ENCODE assay signal across 20 cellular contexts in the genomic region with DNA sequence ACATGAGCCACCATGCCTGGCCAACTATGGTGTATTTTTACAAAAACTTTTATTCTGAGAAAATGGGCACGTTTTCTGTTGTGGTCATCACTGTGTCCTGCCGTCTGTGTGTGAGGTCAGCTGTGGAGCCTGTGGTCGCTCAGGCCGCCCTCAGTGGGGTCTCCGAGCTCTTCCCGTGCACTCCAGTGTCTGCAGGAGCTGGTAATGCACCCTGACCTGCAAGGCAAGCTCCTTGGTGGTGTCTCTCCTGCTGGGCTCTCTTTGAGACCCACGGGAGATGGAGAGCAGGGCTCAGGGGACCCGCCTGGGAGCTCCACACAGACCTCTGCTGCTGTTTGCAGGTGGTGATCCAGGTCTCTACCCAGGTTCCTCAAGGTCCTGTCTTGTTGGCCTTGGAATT. TPM values are rescaled to one million over a fixed set of nuclear protein-coding genes. Genes with fewer than 3 reads are reported as not detected.
DNase-seq lines count a peak whose midpoint lies in the region; ATAC-seq and TF ChIP-seq lines count a peak whose summit lies in the region.
"Had no signal": no experiment of that assay in that cellular context is flagged by ENCODE, and none has a peak within 500 bp of the region (broad histone marks: within the 10 kb centered on the region; RNA-seq: fewer than 3 reads in every experiment).

No MANE protein-coding gene starts in this region.

- no peak for TF ChIP-seq RAD21 in IMR-90 (IDR thresholded peaks at IDR 0.05; ENCODE audit: low read length)

- peaks cover 12% of the 10 kb centered on the region; the same call in 1 of the 2 replicates for H3K9me1 ChIP-seq in IMR-90 (ENCODE audit: insufficient read depth, low read length)

- no peak overlapping the region for H3K23ac ChIP-seq in IMR-90 (ENCODE audit: low read depth, low read length)

- dilution Hi-C loops in IMR-90 (cut with HindIII; ENCODE audit: low sequenced_read_pairs, unreplicated experiment), result no loop called here

- H2BK15ac ChIP-seq in IMR-90 (ENCODE audit: low read depth, low read length), result no peak overlapping the region

- H3K4me3 ChIP-seq in IMR-90 (ENCODE audit: insufficient read depth, low read depth, low read length) (no peak overlapping the region), osteoblast (ENCODE audit: insufficient read depth, low read length) (no peak overlapping the region)
- H3K4me3 ChIP-seq: GM12878, HAP-1 had no signal

- no peak overlapping the region for H3K56ac ChIP-seq in IMR-90 (ENCODE audit: extremely low read depth, insufficient read depth, low read length)

- H3K27me3 Mint-ChIP-seq in nephron progenitor cell (ENCODE audit: low read depth, poor library complexity), result no peaks in the 10 kb centered on the region
- H3K27me3 Mint-ChIP-seq: B cell had no signal

- H3K14ac ChIP-seq in IMR-90 (replicated peaks; ENCODE audit: low read depth, low read length), result no peak overlapping the region

- no peak overlapping the region for H3K27ac Mint-ChIP-seq in nephron progenitor cell
- H3K27ac Mint-ChIP-seq: B cell; CD8-positive, alpha-beta T cell; HFFc6 had no signal

- H3K18ac ChIP-seq in IMR-90 (ENCODE audit: low read depth, low read length), result no peak overlapping the region

- H3K79me2 ChIP-seq in osteoblast (ENCODE audit: insufficient read depth, low read length), result peaks cover 34% of the 10 kb centered on the region

- H3K79me1 ChIP-seq in IMR-90 (ENCODE audit: low read depth in 1 of 2, low read length in 2 of 2), result peaks cover 18 to 72% of the 10 kb centered on the region in 2 experiments

- H3K27me3 ChIP-seq in IMR-90 (ENCODE audit: control insufficient read depth, insufficient read depth, low read length) (no peaks in the 10 kb centered on the region), osteoblast (ENCODE audit: insufficient read depth, low read length) (no peaks in the 10 kb centered on the region)

- peaks cover 62% of the 10 kb centered on the region for H3K4me1 Mint-ChIP-seq in nephron progenitor cell
- H3K4me1 Mint-ChIP-seq: CD14-positive monocyte had no signal

- no peak overlapping the region for H3K4me3 Mint-ChIP-seq in nephron progenitor cell
- H3K4me3 Mint-ChIP-seq: B cell; CD14-positive monocyte; CD8-positive, alpha-beta T cell; HFFc6 had no signal

- no peaks in the 10 kb centered on the region for H3K9me3 Mint-ChIP-seq in nephron progenitor cell
- H3K9me3 Mint-ChIP-seq: CD14-positive monocyte; CD8-positive, alpha-beta T cell; HFFc6 had no signal

- no peak overlapping the region for H4K5ac ChIP-seq in IMR-90 (ENCODE audit: low read depth, low read length)

- in situ Hi-C loops in IMR-90 (cut with MboI; ENCODE audit: low sequenced_read_pairs), result loop anchor here (5.0 kb wide), 1 partner anchor 125 kb away; no protein-coding TSS in a partner anchor

- WGBS in IMR-90 (ENCODE audit: extremely low coverage in 2 of 2, insufficient read length in 1 of 2), 2 experiments, result 100% methylated on average over 4 of the region's 8 CpGs; no CpG with 5 or more reads in 1 of the 2 experiments

- peak; percentile 56 for DNase-seq in activated effector memory CD4-positive, alpha-beta T cell treated with anti-CD3 and anti-CD28 coated beads, Interleukin-2, amount 50 U/mL, for 16 hours
- DNase-seq in activated effector memory CD4-positive, alpha-beta T cell treated with Interleukin-2 at 50 U/mL for 16 hours, result no peak
- peak; percentile 8 for DNase-seq in GM10248 (ENCODE audit: extremely low spot score)
- DNase-seq in IMR-90, result no peak
- DNase-seq in osteoblast (ENCODE audit: insufficient read length, low spot score, missing footprints), result peak; percentile 58
- DNase-seq in RPMI8226, result no peak
- no peak for DNase-seq in nephron progenitor cell
- DNase-seq: 8988T; Caco-2; CD8-positive, alpha-beta T cell; DND-41; GDM1; GOT3; HFFc6 had no signal

- peaks cover 4% of the 10 kb centered on the region for H3K36me3 Mint-ChIP-seq in nephron progenitor cell (ENCODE audit: low read depth)

- intact Hi-C loops in IMR-90 (cut with micrococcal nuclease), result loop anchor here (10.0 kb wide), 2 partner anchors 303 to 593 kb away; partner anchors contain the start of gene CEP72

- TF ChIP-seq CTCF in GM10248 (IDR thresholded peaks at IDR 0.05; ENCODE audit: control extremely low read depth, extremely low read depth, low read depth, missing control alignments) (no peak), IMR-90 (conservative IDR thresholded peaks at IDR 0.05; ENCODE audit: low read depth, low read length) (no peak), osteoblast (IDR thresholded peaks at IDR 0.05; ENCODE audit: extremely low read depth, low read depth, low read length) (no peak), nephron progenitor cell (IDR thresholded peaks at IDR 0.05) (no peak)

- H2AK9ac ChIP-seq in IMR-90 (replicated peaks; ENCODE audit: low read depth, low read length, poor library complexity), result peak overlapping the region; percentile 45

- ATAC-seq in IMR-90 (ENCODE audit: low read depth) (no peak), HG02938 (IDR thresholded peaks at IDR 0.05; ENCODE audit: unreplicated experiment) (no peak)
- ATAC-seq: CD8-positive, alpha-beta T cell; GM12878; HepG2 had no signal

- BruUV-seq in IMR-90 (replicated peaks; lab: Mats Ljungman, UMichigan), result no TSS peak

- H2AFZ ChIP-seq in IMR-90 (replicated peaks; ENCODE audit: low read length, poor library complexity) (no peak overlapping the region), osteoblast (ENCODE audit: low read length) (no peak overlapping the region)

- peaks cover 1% of the 10 kb centered on the region; the same call in 1 of the 2 replicates for H3K4me1 ChIP-seq in IMR-90 (ENCODE audit: control insufficient read depth, insufficient read depth, low read length)
- H3K4me1 ChIP-seq in osteoblast (ENCODE audit: insufficient read depth, low read length), result peaks cover 14% of the 10 kb centered on the region
- H3K4me1 ChIP-seq: Caco-2, HAP-1 had no signal

- no peak overlapping the region for H2BK5ac ChIP-seq in IMR-90 (ENCODE audit: low read depth, low read length, poor library complexity, severe bottlenecking)

- CTCF ChIA-PET in GM10248 (lab: Yijun Ruan, JAX) (interaction anchor here (1.2 to 1.4 kb wide), 2 partner anchors 118 to 119 kb away, joined by 3 to 4 read pairs; no protein-coding TSS in a partner anchor), IMR-90 (lab: Yijun Ruan, JAX) (interaction anchor here (0.6 kb wide), 1 partner anchor 302 kb away, joined by 3 read pairs; no protein-coding TSS in a partner anchor)

- H3K4ac ChIP-seq in IMR-90 (ENCODE audit: low read depth, low read length), result no peak overlapping the region

- H3K27ac ChIP-seq in IMR-90 (ENCODE audit: insufficient read depth, low read length) (no peak overlapping the region), osteoblast (ENCODE audit: low read depth, low read length) (no peak overlapping the region)

- H2AK5ac ChIP-seq in IMR-90 (ENCODE audit: low read depth, low read length), result no peak overlapping the region; the same call in 1 of the 2 replicates

- no peak overlapping the region for H2BK20ac ChIP-seq in IMR-90 (ENCODE audit: low read depth, low read length)

- no peak overlapping the region for H2BK120ac ChIP-seq in IMR-90 (ENCODE audit: low read depth, low read length)

- H3K36me3 ChIP-seq in IMR-90 (ENCODE audit: control insufficient read depth, insufficient read depth, low read length) (peaks cover 54% of the 10 kb centered on the region), osteoblast (ENCODE audit: insufficient read depth, low read length) (peaks cover 21% of the 10 kb centered on the region)

- no peak for TF ChIP-seq POLR2A in IMR-90 (IDR thresholded peaks at IDR 0.05; ENCODE audit: low read depth, low read length)

- POLR2A ChIA-PET in GM10248 (lab: Yijun Ruan, JAX) (no interaction called here), IMR-90 (lab: Charles Lee; ENCODE audit: unreplicated experiment) (no interaction called here)

- H4K20me1 ChIP-seq in IMR-90 (ENCODE audit: insufficient read depth, low read length), result peaks cover 77% of the 10 kb centered on the region
- peaks cover 26% of the 10 kb centered on the region for H4K20me1 ChIP-seq in osteoblast (ENCODE audit: insufficient read depth, low read length)

- H3K9me3 ChIP-seq in IMR-90 (ENCODE audit: control insufficient read depth, insufficient read depth, low read length) (no peaks in the 10 kb centered on the region), osteoblast (ENCODE audit: low read depth, low read length) (no peaks in the 10 kb centered on the region)
- H3K9me3 ChIP-seq: Caco-2, HAP-1 had no signal

- H4K91ac ChIP-seq in IMR-90 (ENCODE audit: insufficient read depth, low read depth, low read length), result no peak overlapping the region

- no peak overlapping the region for H4K8ac ChIP-seq in IMR-90 (ENCODE audit: low read depth in 2 of 2, low read length in 2 of 2)

- no peak overlapping the region for H3K9ac ChIP-seq in IMR-90 (ENCODE audit: low read depth, low read length)

- no peak overlapping the region for H3K4me2 ChIP-seq in IMR-90 (ENCODE audit: low read depth, low read length)
- no peak overlapping the region for H3K4me2 ChIP-seq in osteoblast (ENCODE audit: insufficient read depth, low read length)

TF ChIP-seq in IMR-90, 13 proteins besides CTCF, POLR2A, EP300 and RAD21:
- TF ChIP-seq, protein P1, sequence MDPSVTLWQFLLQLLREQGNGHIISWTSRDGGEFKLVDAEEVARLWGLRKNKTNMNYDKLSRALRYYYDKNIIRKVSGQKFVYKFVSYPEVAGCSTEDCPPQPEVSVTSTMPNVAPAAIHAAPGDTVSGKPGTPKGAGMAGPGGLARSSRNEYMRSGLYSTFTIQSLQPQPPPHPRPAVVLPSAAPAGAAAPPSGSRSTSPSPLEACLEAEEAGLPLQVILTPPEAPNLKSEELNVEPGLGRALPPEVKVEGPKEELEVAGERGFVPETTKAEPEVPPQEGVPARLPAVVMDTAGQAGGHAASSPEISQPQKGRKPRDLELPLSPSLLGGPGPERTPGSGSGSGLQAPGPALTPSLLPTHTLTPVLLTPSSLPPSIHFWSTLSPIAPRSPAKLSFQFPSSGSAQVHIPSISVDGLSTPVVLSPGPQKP (IDR thresholded peaks at IDR 0.05; ENCODE audit: borderline replicate concordance, low read depth, low read length), result no peak
- TF ChIP-seq SMC3 (IDR thresholded peaks at IDR 0.05; ENCODE audit: low read depth, low read length) (no peak), MAZ (IDR thresholded peaks at IDR 0.05; ENCODE audit: borderline replicate concordance, low read depth, low read length) (no peak), MXI1 (IDR thresholded peaks at IDR 0.05; ENCODE audit: borderline replicate concordance, low read depth, low read length) (no peak)

RNA-seq across cellular contexts. Expression of gene AHRR, which starts 9.6 kb away (rescaled TPM):
- total RNA-seq in IMR-90 (2012; rRNA removed), result 15.6 and 16.7 TPM in 2 replicates
- 36.1 and 37.1 TPM in 2 replicates for polyA plus RNA-seq in IMR-90 (2012; rRNA removed)
- 24.9 and 33.9 TPM in 2 replicates for polyA plus RNA-seq in IMR-90 (2012; cell fraction: cytosol; rRNA removed)
- 77.0 and 141 TPM in 2 replicates for polyA plus RNA-seq in IMR-90 (2012; cell fraction: nucleus; rRNA removed; ENCODE audit: low replicate concordance)
- total RNA-seq in osteoblast, result 52.2 and 54.6 TPM in 2 replicates

RNA-seq across cellular contexts. Expression of gene PDCD6, which starts 40.5 kb away (rescaled TPM):
- total RNA-seq in IMR-90 (2012; rRNA removed) (158 and 168 TPM in 2 replicates), osteoblast (60.1 and 71.3 TPM in 2 replicates)
- polyA plus RNA-seq in IMR-90 (2012; rRNA removed), result 198 and 212 TPM in 2 replicates
- 189 and 290 TPM in 2 replicates for polyA plus RNA-seq in IMR-90 (2012; cell fraction: cytosol; rRNA removed)
- polyA plus RNA-seq in IMR-90 (2012; cell fraction: nucleus; rRNA removed; ENCODE audit: low replicate concordance), result 198 and 241 TPM in 2 replicates

Comparison
In these comparisons a context has a peak if more than half of its experiments do, and no peak if none do; other contexts are left out.
1. DNase-seq: peak in activated effector memory CD4-positive, alpha-beta T cell treated with anti-CD3 and anti-CD28 coated beads, Interleukin-2, amount 50 U/mL, for 16 hours (single experiment), GM10248 (single experiment) and osteoblast (single experiment); none in activated effector memory CD4-positive, alpha-beta T cell treated with Interleukin-2 at 50 U/mL for 16 hours (single experiment), IMR-90 (single experiment), RPMI8226 (single experiment) and nephron progenitor cell (single experiment).